ENCODE assay signal across 32 cellular contexts in genomic region chr11:20020198-20020597, GRCh38.
"Had no signal": no experiment of that assay in that cellular context is flagged by ENCODE, and none has a peak within 500 bp of the region (broad histone marks: within the 10 kb centered on the region; RNA-seq: fewer than 3 reads in every experiment).

No MANE protein-coding gene starts in this region.

- H3K27ac Mint-ChIP-seq: activated B cell treated with CpG ODN at 0.5 μM for 24 hours; activated CD4-positive, alpha-beta memory T cell treated with anti-CD3 and anti-CD28 coated beads, Interleukin-2, amount 10 ng/mL, durations not matched to agents 7 days and 5 days; activated CD8-positive, alpha-beta memory T cell treated with anti-CD3 and anti-CD28 coated beads, Interleukin-2, amount 10 ng/mL, durations not matched to agents 7 days and 5 days; activated naive CD4-positive, alpha-beta T cell treated with anti-CD3 and anti-CD28 coated beads, Interleukin-2, amount 10 ng/mL, durations not matched to agents 7 days and 5 days; activated naive CD8-positive, alpha-beta T cell treated with anti-CD3 and anti-CD28 coated beads for 36 hours had no signal

- H3K36me3 Mint-ChIP-seq: activated CD8-positive, alpha-beta memory T cell treated with anti-CD3 and anti-CD28 coated beads, Interleukin-2, amount 10 ng/mL, durations not matched to agents 7 days and 5 days; activated naive CD4-positive, alpha-beta T cell treated with anti-CD3 and anti-CD28 coated beads, Interleukin-2, amount 10 ng/mL, durations not matched to agents 7 days and 5 days; activated naive CD8-positive, alpha-beta T cell treated with anti-CD3 and anti-CD28 coated beads for 36 hours had no signal

- FAIRE-seq: RCC 7860 had no signal

- H3K36me3 ChIP-seq: brain microvascular endothelial cell had no signal

- H3K27me3 ChIP-seq: brain microvascular endothelial cell had no signal

- H3K9me3 Mint-ChIP-seq: activated B cell treated with CpG ODN at 0.5 μM for 24 hours; activated CD4-positive, alpha-beta memory T cell treated with anti-CD3 and anti-CD28 coated beads, Interleukin-2, amount 10 ng/mL, durations not matched to agents 7 days and 5 days; activated naive CD4-positive, alpha-beta T cell treated with anti-CD3 and anti-CD28 coated beads, Interleukin-2, amount 10 ng/mL, durations not matched to agents 7 days and 5 days; activated naive CD8-positive, alpha-beta T cell treated with anti-CD3 and anti-CD28 coated beads for 36 hours had no signal

- ATAC-seq: activated CD8-positive, alpha-beta memory T cell treated with anti-CD3 and anti-CD28 coated beads, Interleukin-2, amount 10 ng/mL, durations not matched to agents 7 days and 5 days; PC-3 had no signal

- DNase-seq: activated B cell treated with CpG ODN at 0.5 μM for 24 hours; activated CD4-positive, alpha-beta memory T cell treated with anti-CD3 and anti-CD28 coated beads, Interleukin-2, amount 10 ng/mL, durations not matched to agents 7 days and 5 days; activated CD4-positive, alpha-beta T cell treated with anti-CD3 and anti-CD28 coated beads for 4 hours; activated CD4-positive, CD25-positive, alpha-beta regulatory T cell treated with anti-CD3 and anti-CD28 coated beads, Interleukin-2, amount 50 U/mL, for 72 hours; activated CD8-positive, alpha-beta memory T cell treated with anti-CD3 and anti-CD28 coated beads for 24 hours; activated CD8-positive, alpha-beta memory T cell treated with anti-CD3 and anti-CD28 coated beads, Interleukin-2, amount 10 ng/mL, durations not matched to agents 7 days and 5 days; activated CD8-positive, alpha-beta memory T cell treated with anti-CD3 and anti-CD28 coated beads, Interleukin-2, amount 50 U/mL, for 48 hours; activated effector memory CD4-positive, alpha-beta T cell treated with Interleukin-2 at 50 U/mL for 16 hours; activated naive CD4-positive, alpha-beta T cell treated with anti-CD3 and anti-CD28 coated beads, Interleukin-2, amount 10 ng/mL, durations not matched to agents 7 days and 5 days; activated naive CD8-positive, alpha-beta T cell treated with anti-CD3 and anti-CD28 coated beads for 36 hours; activated T-cell treated with anti-CD3 and anti-CD28 coated beads, Interleukin-2, amount 50 U/mL, for 48 hours; amniotic stem cell; aorta; brain microvascular endothelial cell; NCI-H1105; NCI-H1436; NCI-H1694; NCI-H1930; NCI-H2081 treated with DMSO at 0.1 percent for 48 hours; NCI-H510A; NCI-H526; NCI-H748 treated with DMSO at 0.1 percent for 48 hours; NK-92 treated with Interleukin-12 subunit alpha and Interleukin-12 subunit beta, amount 100 ng/mL, for 24 hours; PC-3; Right ventricle myocardium superior; SW 1271; T-helper 1 cell; T-helper 2 cell; T-helper 9 cell had no signal

- H3K27ac ChIP-seq: brain microvascular endothelial cell, RWPE1, VCaP had no signal
